In the genomic region with DNA sequence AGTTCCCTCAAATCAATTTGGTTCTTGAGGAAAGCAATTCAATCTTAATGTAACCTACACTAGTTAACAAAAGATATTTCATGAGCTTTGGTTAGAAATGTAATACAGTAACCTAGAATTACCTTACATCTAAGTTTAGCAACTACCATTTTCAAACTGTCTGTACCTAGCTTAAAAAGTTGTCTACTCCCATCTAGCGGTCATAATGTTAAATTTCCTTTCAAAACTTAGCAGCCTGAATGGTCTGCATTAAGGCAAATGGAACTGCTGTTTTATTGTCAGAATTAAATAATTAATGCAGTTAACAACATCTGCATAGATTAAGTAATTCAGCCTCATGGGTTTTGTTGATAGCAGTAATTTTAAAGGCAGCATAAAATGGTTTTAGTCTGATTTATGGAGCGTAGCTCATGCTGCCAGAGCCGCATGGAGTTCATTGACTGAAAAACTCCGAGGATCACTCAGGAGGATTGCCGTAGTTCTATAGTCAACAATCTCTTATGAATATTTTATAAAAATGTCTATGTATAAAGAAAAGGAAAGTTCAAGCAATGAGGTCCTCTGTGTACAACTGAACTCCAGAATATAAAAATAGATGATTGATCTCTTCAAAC, we compare ENCODE assay signal across 8 cellular contexts.
DNase-seq lines count a peak whose midpoint lies in the region; ATAC-seq, FAIRE-seq and TF ChIP-seq lines count a peak whose summit lies in the region.

No MANE protein-coding gene starts in this region.

- no peaks in the 10 kb centered on the region for H3F3A ChIP-seq in GM23338 (replicated peaks; ENCODE audit: low read depth)
- no peaks in the 10 kb centered on the region for H3F3A ChIP-seq in PC-3 (ENCODE audit: low read length, unreplicated experiment)

- H3K9me3 Mint-ChIP-seq in GM23338, result no peaks in the 10 kb centered on the region

- H3K27me3 Mint-ChIP-seq in GM23338 (ENCODE audit: insufficient read depth, low read depth, poor library complexity), result no peaks in the 10 kb centered on the region

- DNase-seq in GM12864 (ENCODE audit: low read depth), result peak; percentile 4
- peak; percentile 75 for DNase-seq in GM23338 (ENCODE audit: low spot score)
- DNase-seq in PC-3, result peak; percentile 67
- DNase-seq in erythroblast (lab: John Stamatoyannopoulos, UW), result peak; percentile 29 to 44
- no peak for DNase-seq in stimulated activated CD4-positive, alpha-beta T cell treated with anti-CD3 and anti-CD28 coated beads, Interleukin-12 subunit alpha, Interleukin-12 subunit beta, amount 100 ng/mL, for 4 hours
- DNase-seq in HTR-8/SVneo (ENCODE audit: insufficient read length, low spot score), result no peak

- peak; percentile 77 for ATAC-seq in GM23338
- ATAC-seq in PC-3, result peak; percentile 57

- POLR2A ChIA-PET in PC-3 (lab: Charles Lee; ENCODE audit: unreplicated experiment), result no interaction called here

- no peaks in the 10 kb centered on the region for H3K36me3 Mint-ChIP-seq in GM23338 (ENCODE audit: low read depth)

- BruUV-seq in PC-3 (replicated peaks; lab: Mats Ljungman, UMichigan), result no TSS peak

- H3K9ac ChIP-seq in PC-3 (ENCODE audit: low read length) (no peak overlapping the region), parathyroid adenoma (no peak overlapping the region)

- CTCF ChIA-PET in PC-3 (lab: Charles Lee), result interaction anchor here (0.6 kb wide), 1 partner anchor 87 kb away, joined by 3 read pairs; no protein-coding TSS in a partner anchor

- H3K27me3 ChIP-seq in GM23338 (ENCODE audit: insufficient read depth) (no peaks in the 10 kb centered on the region), PC-3 (ENCODE audit: low read length) (no peaks in the 10 kb centered on the region), parathyroid adenoma (ENCODE audit: control insufficient read depth, insufficient read depth, low read length) (no peaks in the 10 kb centered on the region)

- H3K36me3 ChIP-seq in GM23338 (ENCODE audit: insufficient read depth) (no peaks in the 10 kb centered on the region), PC-3 (ENCODE audit: low read depth, low read length) (no peaks in the 10 kb centered on the region), parathyroid adenoma (ENCODE audit: control insufficient read depth, insufficient read depth, low read length) (no peaks in the 10 kb centered on the region)

- no peak overlapping the region for H2AFZ ChIP-seq in GM23338
- H2AFZ ChIP-seq in PC-3 (ENCODE audit: low read length), result no peak overlapping the region
- no peak overlapping the region for H2AFZ ChIP-seq in parathyroid adenoma

- TF ChIP-seq POLR2A in erythroblast (IDR thresholded peaks at IDR 0.05; ENCODE audit: low read length), result no peak

- H3K9me2 ChIP-seq in GM23338 (ENCODE audit: insufficient read depth) (no peaks in the 10 kb centered on the region), PC-3 (replicated peaks; ENCODE audit: low read length) (no peaks in the 10 kb centered on the region)

- no peak overlapping the region for H3K27ac Mint-ChIP-seq in GM23338

- peaks cover 7% of the 10 kb centered on the region for H3K4me1 Mint-ChIP-seq in GM23338

- no peak overlapping the region for H3K4me3 Mint-ChIP-seq in GM23338

- intact Hi-C loops in PC-3 (cut with micrococcal nuclease), result loop anchor here (1.0 kb wide), 1 partner anchor 455 kb away; no protein-coding TSS in a partner anchor

- no peak for FAIRE-seq in HTR-8/SVneo (lab: Jason Lieb, UNC)

- H3K9me3 ChIP-seq in PC-3 (ENCODE audit: low read length) (no peaks in the 10 kb centered on the region), parathyroid adenoma (ENCODE audit: control insufficient read depth, low read length) (no peaks in the 10 kb centered on the region)

- TF ChIP-seq CTCF in GM12864 (IDR thresholded peaks at IDR 0.05; ENCODE audit: low read depth, low read length, missing control alignments), result peak; percentile 46
- TF ChIP-seq CTCF in GM23338 (conservative IDR thresholded peaks at IDR 0.05; ENCODE audit: low read depth in 2 of 2), result peak; percentile 69 to 88
- TF ChIP-seq CTCF in LNCAP (IDR thresholded peaks at IDR 0.05), result peak; percentile 71
- TF ChIP-seq CTCF in PC-3 (conservative IDR thresholded peaks at IDR 0.05; ENCODE audit: low read depth, low read length), result peak; percentile 71
- TF ChIP-seq CTCF in parathyroid adenoma (IDR thresholded peaks at IDR 0.05), result peak; percentile 42

- H3K4me2 ChIP-seq in GM23338 (no peak overlapping the region), PC-3 (ENCODE audit: low read length) (no peak overlapping the region), parathyroid adenoma (ENCODE audit: low read length) (no peak overlapping the region)

- no peaks in the 10 kb centered on the region for H3K79me2 ChIP-seq in GM23338 (replicated peaks; ENCODE audit: insufficient read depth)
- no peaks in the 10 kb centered on the region for H3K79me2 ChIP-seq in PC-3 (ENCODE audit: low read length)
- no peaks in the 10 kb centered on the region for H3K79me2 ChIP-seq in parathyroid adenoma

- H4K20me1 ChIP-seq in GM23338 (replicated peaks; ENCODE audit: insufficient read depth) (no peaks in the 10 kb centered on the region), PC-3 (ENCODE audit: low read length) (no peaks in the 10 kb centered on the region)

- H3K27ac ChIP-seq in GM23338 (ENCODE audit: low read depth) (no peak overlapping the region), PC-3 (ENCODE audit: low read length) (no peak overlapping the region), parathyroid adenoma (no peak overlapping the region)

- H3K4me1 ChIP-seq in GM23338 (ENCODE audit: insufficient read depth), result no peaks in the 10 kb centered on the region
- H3K4me1 ChIP-seq in PC-3 (ENCODE audit: insufficient read depth, low read length), result peaks cover 5% of the 10 kb centered on the region; the same call in 1 of the 2 replicates
- no peaks in the 10 kb centered on the region for H3K4me1 ChIP-seq in parathyroid adenoma

- H3K4me3 ChIP-seq in GM12864 (ENCODE audit: low read depth, low read length) (no peak overlapping the region), GM23338 (no peak overlapping the region), PC-3 (ENCODE audit: low read length) (no peak overlapping the region), parathyroid adenoma (ENCODE audit: low read depth, low read length) (no peak overlapping the region)

TF ChIP-seq in GM23338, 12 proteins besides CTCF, POLR2A, EP300 and RAD21:
- no peak for TF ChIP-seq ZNF114 (CRISPR knock-in tag; IDR thresholded peaks at IDR 0.05)
- TF ChIP-seq ZNF331 (CRISPR knock-in tag; IDR thresholded peaks at IDR 0.05; ENCODE audit: low read depth), result no peak
- TF ChIP-seq, protein P1, sequence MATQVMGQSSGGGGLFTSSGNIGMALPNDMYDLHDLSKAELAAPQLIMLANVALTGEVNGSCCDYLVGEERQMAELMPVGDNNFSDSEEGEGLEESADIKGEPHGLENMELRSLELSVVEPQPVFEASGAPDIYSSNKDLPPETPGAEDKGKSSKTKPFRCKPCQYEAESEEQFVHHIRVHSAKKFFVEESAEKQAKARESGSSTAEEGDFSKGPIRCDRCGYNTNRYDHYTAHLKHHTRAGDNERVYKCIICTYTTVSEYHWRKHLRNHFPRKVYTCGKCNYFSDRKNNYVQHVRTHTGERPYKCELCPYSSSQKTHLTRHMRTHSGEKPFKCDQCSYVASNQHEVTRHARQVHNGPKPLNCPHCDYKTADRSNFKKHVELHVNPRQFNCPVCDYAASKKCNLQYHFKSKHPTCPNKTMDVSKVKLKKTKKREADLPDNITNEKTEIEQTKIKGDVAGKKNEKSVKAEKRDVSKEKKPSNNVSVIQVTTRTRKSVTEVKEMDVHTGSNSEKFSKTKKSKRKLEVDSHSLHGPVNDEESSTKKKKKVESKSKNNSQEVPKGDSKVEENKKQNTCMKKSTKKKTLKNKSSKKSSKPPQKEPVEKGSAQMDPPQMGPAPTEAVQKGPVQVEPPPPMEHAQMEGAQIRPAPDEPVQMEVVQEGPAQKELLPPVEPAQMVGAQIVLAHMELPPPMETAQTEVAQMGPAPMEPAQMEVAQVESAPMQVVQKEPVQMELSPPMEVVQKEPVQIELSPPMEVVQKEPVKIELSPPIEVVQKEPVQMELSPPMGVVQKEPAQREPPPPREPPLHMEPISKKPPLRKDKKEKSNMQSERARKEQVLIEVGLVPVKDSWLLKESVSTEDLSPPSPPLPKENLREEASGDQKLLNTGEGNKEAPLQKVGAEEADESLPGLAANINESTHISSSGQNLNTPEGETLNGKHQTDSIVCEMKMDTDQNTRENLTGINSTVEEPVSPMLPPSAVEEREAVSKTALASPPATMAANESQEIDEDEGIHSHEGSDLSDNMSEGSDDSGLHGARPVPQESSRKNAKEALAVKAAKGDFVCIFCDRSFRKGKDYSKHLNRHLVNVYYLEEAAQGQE (IDR thresholded peaks at IDR 0.05; ENCODE audit: unreplicated experiment), result no peak
- TF ChIP-seq JUNB (IDR thresholded peaks at IDR 0.05; ENCODE audit: unreplicated experiment), result no peak
- no peak for TF ChIP-seq CREB1 (CRISPR knock-in tag; IDR thresholded peaks at IDR 0.05; ENCODE audit: low read depth)
- no peak for TF ChIP-seq STAT1 (IDR thresholded peaks at IDR 0.05; ENCODE audit: unreplicated experiment)
- no peak for TF ChIP-seq EZH2phosphoT487 (IDR thresholded peaks at IDR 0.05; ENCODE audit: unreplicated experiment)
- TF ChIP-seq, protein P2, sequence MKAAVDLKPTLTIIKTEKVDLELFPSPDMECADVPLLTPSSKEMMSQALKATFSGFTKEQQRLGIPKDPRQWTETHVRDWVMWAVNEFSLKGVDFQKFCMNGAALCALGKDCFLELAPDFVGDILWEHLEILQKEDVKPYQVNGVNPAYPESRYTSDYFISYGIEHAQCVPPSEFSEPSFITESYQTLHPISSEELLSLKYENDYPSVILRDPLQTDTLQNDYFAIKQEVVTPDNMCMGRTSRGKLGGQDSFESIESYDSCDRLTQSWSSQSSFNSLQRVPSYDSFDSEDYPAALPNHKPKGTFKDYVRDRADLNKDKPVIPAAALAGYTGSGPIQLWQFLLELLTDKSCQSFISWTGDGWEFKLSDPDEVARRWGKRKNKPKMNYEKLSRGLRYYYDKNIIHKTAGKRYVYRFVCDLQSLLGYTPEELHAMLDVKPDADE (IDR thresholded peaks at IDR 0.05), result no peak
- TF ChIP-seq NANOG (IDR thresholded peaks at IDR 0.05; ENCODE audit: borderline replicate concordance), result no peak

Comparison
In these comparisons a context has a peak if more than half of its experiments do, and no peak if none do; other contexts are left out.
1. DNase-seq: peak in GM12864 (single experiment), GM23338 (single experiment), PC-3 (single experiment) and erythroblast (2 of 2); none in stimulated activated CD4-positive, alpha-beta T cell treated with anti-CD3 and anti-CD28 coated beads, Interleukin-12 subunit alpha, Interleukin-12 subunit beta, amount 100 ng/mL, for 4 hours (single experiment) and HTR-8/SVneo (single experiment).
2. Peak in every context shown above with its lines, with median percentiles within 50 percentile points of each other: CTCF ChIP-seq.